Comparison of ENCODE assay signal across 12 cellular contexts in the genomic region with DNA sequence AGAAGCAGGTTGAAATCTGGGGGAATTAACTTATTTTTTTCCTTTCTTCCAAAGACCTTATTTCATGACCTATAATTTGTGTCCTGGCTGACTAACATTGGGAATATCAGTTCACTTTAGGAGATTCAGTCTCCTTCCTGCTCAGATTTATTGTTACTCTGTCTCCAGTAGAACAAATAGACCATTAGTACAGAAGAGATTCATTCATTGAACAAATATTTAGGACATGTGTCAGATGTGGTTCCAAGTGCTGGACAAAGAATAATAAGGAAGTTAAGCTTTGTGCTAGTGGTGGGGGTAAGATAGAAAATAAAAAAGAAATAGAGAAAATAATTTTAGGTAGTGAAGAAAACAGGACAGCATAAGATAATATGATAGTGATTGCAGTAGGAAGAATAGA. TPM values are rescaled to one million over a fixed set of nuclear protein-coding genes. Genes with fewer than 3 reads are reported as not detected.
DNase-seq lines count a peak whose midpoint lies in the region; ATAC-seq, FAIRE-seq and TF ChIP-seq lines count a peak whose summit lies in the region.
"Had no signal": no experiment of that assay in that cellular context is flagged by ENCODE, and none has a peak within 500 bp of the region (broad histone marks: within the 10 kb centered on the region; RNA-seq: fewer than 3 reads in every experiment).

No MANE protein-coding gene starts in this region.

- SMC1A ChIA-PET in GM12878 (lab: Charles Lee; ENCODE audit: uncharacterized antibody, unreplicated experiment) = no interaction called here

- intact Hi-C loops in MCF 10A (cut with micrococcal nuclease) = no loop called here
- intact Hi-C loops in breast epithelium (cut with DNase I; ENCODE audit: low total_unique reads) = no loop called here
- intact Hi-C loops in GM12878 (cut with micrococcal nuclease; ENCODE audit: unreplicated experiment) = no loop called here

- H3K36me3 ChIP-seq in breast epithelium = no peaks in the 10 kb centered on the region
- no peaks in the 10 kb centered on the region; a peak in 1 of 4 replicates for H3K36me3 ChIP-seq in GM12878 (ENCODE audit: control insufficient read depth in 2 of 2, insufficient read depth in 2 of 2, low read length in 1 of 2)
- H3K36me3 ChIP-seq in kidney epithelial cell (ENCODE audit: control insufficient read depth, insufficient read depth, low read length) = peaks cover 1% of the 10 kb centered on the region
- peaks cover 4% of the 10 kb centered on the region for H3K36me3 ChIP-seq in suprapubic skin

- H3K79me2 ChIP-seq in GM12878 (ENCODE audit: control insufficient read depth, insufficient read depth, low read length) = peaks cover 4% of the 10 kb centered on the region; the same call in 1 of the 2 replicates

- no peak for TF ChIP-seq CTCF in MCF 10A (IDR thresholded peaks at IDR 0.05; ENCODE audit: unreplicated experiment)
- TF ChIP-seq CTCF in breast epithelium (IDR thresholded peaks at IDR 0.05) = no peak
- TF ChIP-seq CTCF in GM12878 (IDR thresholded peaks at IDR 0.05 in 2 of 3, conservative IDR thresholded peaks at IDR 0.05 in 1 of 3; ENCODE audit: control insufficient read depth in 2 of 3, extremely low read depth in 1 of 3, insufficient read depth in 1 of 3, low read depth in 3 of 3, low read length in 3 of 3) = no peak
- no peak for TF ChIP-seq CTCF in kidney epithelial cell (IDR thresholded peaks at IDR 0.05; ENCODE audit: insufficient read depth, low read length, poor library complexity, severe bottlenecking)
- no peak for TF ChIP-seq CTCF in suprapubic skin (IDR thresholded peaks at IDR 0.05)

- no peaks in the 10 kb centered on the region for H3K9me3 Mint-ChIP-seq in MCF 10A (ENCODE audit: unreplicated experiment)
- no peaks in the 10 kb centered on the region for H3K9me3 Mint-ChIP-seq in T-helper 2 cell treated with Interferon-gamma antibody and Interleukin-4, amounts not matched to agents 5 μg/mL and 100 μg/mL, for 36 hours
- H3K9me3 Mint-ChIP-seq: memory B cell had no signal

- H3K27me3 ChIP-seq in breast epithelium (no peaks in the 10 kb centered on the region), GM12878 (replicated peaks in 1 of 2; ENCODE audit: control insufficient read depth in 2 of 2, insufficient read depth in 2 of 2, low read length in 1 of 2) (no peaks in the 10 kb centered on the region), kidney epithelial cell (ENCODE audit: control insufficient read depth, insufficient read depth, low read length) (no peaks in the 10 kb centered on the region), suprapubic skin (no peaks in the 10 kb centered on the region)

- in situ Hi-C loops in GM12878 (cut with MboI) = no loop called here

- TF ChIP-seq POLR2A in breast epithelium (IDR thresholded peaks at IDR 0.05) = no peak
- TF ChIP-seq POLR2A in GM12878 (IDR thresholded peaks at IDR 0.05; ENCODE audit: low read depth, low read length) = no peak
- no peak for TF ChIP-seq POLR2A in suprapubic skin (IDR thresholded peaks at IDR 0.05)

- POLR2A ChIA-PET in MCF 10A (lab: Yijun Ruan, JAX) (interaction anchor here (0.6 to 1.4 kb wide), 5 partner anchors 9 to 160 kb away, joined by 3 to 5 read pairs (median 3); partner anchors contain the start of gene ZMYM4), GM12878 (lab: Charles Lee) (interaction anchor here (0.5 kb wide), 1 partner anchor 82 kb away, joined by 3 read pairs; no protein-coding TSS in a partner anchor)

- peaks cover 24% of the 10 kb centered on the region for H3K36me3 Mint-ChIP-seq in MCF 10A (ENCODE audit: insufficient read depth, unreplicated experiment)
- peaks cover 17% of the 10 kb centered on the region for H3K36me3 Mint-ChIP-seq in T-helper 2 cell treated with Interferon-gamma antibody and Interleukin-4, amounts not matched to agents 5 μg/mL and 100 μg/mL, for 36 hours (ENCODE audit: low read depth)

- CTCF ChIA-PET in MCF 10A (lab: Yijun Ruan, JAX) = interaction anchor here (0.6 to 2.9 kb wide), 3 partner anchors 16 to 95 kb away, joined by 3 to 9 read pairs (median 5); no protein-coding TSS in a partner anchor
- CTCF ChIA-PET in GM12878 (lab: Yijun Ruan, JAX) = interaction anchor here (0.9 to 3.0 kb wide), 2 partner anchors 9 to 87 kb away, joined by 3 to 18 read pairs; no protein-coding TSS in a partner anchor

- H3K4me2 ChIP-seq in GM12878 (ENCODE audit: control insufficient read depth, insufficient read depth) = no peak overlapping the region

- no peaks in the 10 kb centered on the region for H3K27me3 Mint-ChIP-seq in MCF 10A (ENCODE audit: insufficient read depth, unreplicated experiment)
- H3K27me3 Mint-ChIP-seq in T-helper 2 cell treated with Interferon-gamma antibody and Interleukin-4, amounts not matched to agents 5 μg/mL and 100 μg/mL, for 36 hours (ENCODE audit: low read depth) = no peaks in the 10 kb centered on the region
- H3K27me3 Mint-ChIP-seq: memory B cell had no signal

- peaks cover 23% of the 10 kb centered on the region for H3K4me1 Mint-ChIP-seq in MCF 10A (ENCODE audit: insufficient read depth, unreplicated experiment)
- H3K4me1 Mint-ChIP-seq in T-helper 2 cell treated with Interferon-gamma antibody and Interleukin-4, amounts not matched to agents 5 μg/mL and 100 μg/mL, for 36 hours (ENCODE audit: low read depth) = peaks cover 36% of the 10 kb centered on the region

- H3K4me1 ChIP-seq in breast epithelium (peaks cover 6 to 8% of the 10 kb centered on the region in 2 donors), GM12878 (ENCODE audit: control insufficient read depth, insufficient read depth, low read length) (no peaks in the 10 kb centered on the region), suprapubic skin (peaks cover 16% of the 10 kb centered on the region)

- no peak overlapping the region for H3K4me3 Mint-ChIP-seq in MCF 10A (ENCODE audit: unreplicated experiment)
- H3K4me3 Mint-ChIP-seq in T-helper 2 cell treated with Interferon-gamma antibody and Interleukin-4, amounts not matched to agents 5 μg/mL and 100 μg/mL, for 36 hours = no peak overlapping the region
- H3K4me3 Mint-ChIP-seq: memory B cell had no signal

- FAIRE-seq in GM12878 (lab: Jason Lieb, UNC) = peak; percentile 18
- FAIRE-seq: A204.1 had no signal

- RAD21 ChIA-PET in GM12878 (lab: Charles Lee; ENCODE audit: unreplicated experiment) = no interaction called here

- no peaks in the 10 kb centered on the region for H4K20me1 ChIP-seq in GM12878 (ENCODE audit: control insufficient read depth, insufficient read depth)

- no TSS peak for BruUV-seq in MCF 10A (replicated peaks; lab: Mats Ljungman, UMichigan)
- BruUV-seq in GM12878 (replicated peaks; lab: Mats Ljungman, UMichigan) = no TSS peak

- H3K27ac ChIP-seq in breast epithelium (peak overlapping the region in 1 of 2 donors; percentile 52), GM12878 (ENCODE audit: control insufficient read depth, insufficient read depth) (no peak overlapping the region; the same call in 1 of the 2 replicates), suprapubic skin (peak overlapping the region; percentile 1)

- no peak overlapping the region for H3K9ac ChIP-seq in GM12878 (ENCODE audit: control insufficient read depth, insufficient read depth, low read length)

- TF ChIP-seq RAD21 in GM12878 (IDR thresholded peaks at IDR 0.05; ENCODE audit: insufficient read depth, low read depth, low read length) = no peak

- H2AFZ ChIP-seq in GM12878 (ENCODE audit: control insufficient read depth, low read depth, low read length) = no peak overlapping the region

- H3K9me3 ChIP-seq in breast epithelium = no peaks in the 10 kb centered on the region
- H3K9me3 ChIP-seq in GM12878 (replicated peaks; ENCODE audit: control insufficient read depth, insufficient read depth, low read length) = peaks cover 4% of the 10 kb centered on the region; the same call in 2 of the 3 replicates
- no peaks in the 10 kb centered on the region for H3K9me3 ChIP-seq in suprapubic skin

- no peak for ATAC-seq in GM12878
- ATAC-seq in HG02970 (IDR thresholded peaks at IDR 0.05; ENCODE audit: low FRiP score, unreplicated experiment) = no peak
- ATAC-seq in GM21737 (IDR thresholded peaks at IDR 0.05; ENCODE audit: unreplicated experiment) = no peak

- peak overlapping the region; percentile 26 for H3K27ac Mint-ChIP-seq in MCF 10A (ENCODE audit: low read depth, unreplicated experiment)
- no peak overlapping the region for H3K27ac Mint-ChIP-seq in T-helper 2 cell treated with Interferon-gamma antibody and Interleukin-4, amounts not matched to agents 5 μg/mL and 100 μg/mL, for 36 hours
- H3K27ac Mint-ChIP-seq: memory B cell had no signal

- TF ChIP-seq EP300 in GM12878 (IDR thresholded peaks at IDR 0.05; ENCODE audit: borderline replicate concordance in 1 of 2, control insufficient read depth in 1 of 2, low read depth in 2 of 2, low read length in 2 of 2) = no peak
- no peak for TF ChIP-seq EP300 in suprapubic skin (IDR thresholded peaks at IDR 0.05)

- no peak for DNase-seq in MCF 10A (ENCODE audit: unreplicated experiment)
- DNase-seq in breast epithelium (ENCODE audit: low spot score in 2 of 2) = no peak
- DNase-seq in GM12878 (ENCODE audit: low read depth, low spot score) = no peak
- peak; percentile 53 for DNase-seq in kidney epithelial cell (ENCODE audit: low read depth)
- DNase-seq in suprapubic skin (ENCODE audit: low spot score in 2 of 2) = no peak
- DNase-seq in T-helper 2 cell treated with Interferon-gamma antibody and Interleukin-4, amounts not matched to agents 5 μg/mL and 100 μg/mL, for 36 hours (ENCODE audit: low spot score) = no peak
- DNase-seq: posterior cingulate gyrus; stimulated activated CD8-positive, alpha-beta memory T cell treated with anti-CD3 and anti-CD28 coated beads, Interleukin-4, amount 100 ng/mL, for 48 hours had no signal

- no peak overlapping the region for H3K4me3 ChIP-seq in breast epithelium
- no peak overlapping the region for H3K4me3 ChIP-seq in GM12878
- no peak overlapping the region for H3K4me3 ChIP-seq in kidney epithelial cell (ENCODE audit: low read depth, low read length)
- H3K4me3 ChIP-seq in suprapubic skin = no peak overlapping the region

RNA-seq across cellular contexts. Expression of gene ZMYM4, which starts 20.3 kb away (rescaled TPM):
- total RNA-seq in MCF 10A (2022) (62.0 and 70.1 TPM in 2 replicates), breast epithelium (10 to 100 TPM; 47.2 to 71.1 (median 47.8) TPM), GM12878 (2014; rRNA removed) (22.1 and 27.4 TPM in 2 replicates), GM12878 (2014; rRNA removed; fragmentation: Illumina TruSeq; extraction: Trizol) (26.4 and 29.5 TPM in 2 replicates), GM12878 (2021) (37.0 and 38.4 TPM in 2 replicates), kidney epithelial cell (30.3 and 35.1 TPM in 2 replicates), suprapubic skin (10 to 100 TPM; 16.9 to 43.0 (median 19.6) TPM)
- 58.7 and 61.0 TPM in 2 replicates for total RNA-seq in GM12878 (2013; cell fraction: nucleolus; rRNA removed)
- polyA plus RNA-seq in GM12878 (2011; ENCODE audit: low read depth) = 12.4 TPM
- polyA plus RNA-seq in GM12878 (2011; rRNA removed) (29.8 and 46.0 TPM in 2 replicates), GM12878 (2014; fragmentation: Illumina TruSeq; extraction: Trizol) (30.4 and 36.1 TPM in 2 replicates), GM12878 (2014; fragmentation: Nextera tagmentation; extraction: Ambion mirVana) (1 to 10 TPM; 8.0 to 8.5 TPM), GM12878 (2014; rRNA removed) (18.5 and 21.2 TPM in 2 replicates), GM12878 (2016; fragmentation: Nextera tagmentation; extraction: Ambion mirVana) (10 to 100 TPM; 32.6 to 36.7 TPM)
- 14.1 and 14.2 TPM in 2 replicates for polyA plus RNA-seq in GM12878 (2011; cell fraction: cytosol; rRNA removed)
- polyA plus RNA-seq in GM12878 (2011; cell fraction: nucleus; rRNA removed) = 19.3 and 20.5 TPM in 2 replicates
- 13.0 and 15.6 TPM in 2 replicates for polyA plus RNA-seq in GM12878 (2012)
- polyA minus RNA-seq in GM12878 (2011; rRNA and poly(A)+ RNA removed) = 46.2 and 54.7 TPM in 2 replicates
- 15.4 and 21.8 TPM in 2 replicates for polyA minus RNA-seq in GM12878 (2011; cell fraction: cytosol; rRNA and poly(A)+ RNA removed)
- polyA minus RNA-seq in GM12878 (2011; cell fraction: nucleus; rRNA and poly(A)+ RNA removed) = 19.2 and 27.1 TPM in 2 replicates
